Comparison of ENCODE assay signal across 9 cellular contexts in genomic region chr2:219104107-219105050, GRCh38. TPM values are rescaled to one million over a fixed set of nuclear protein-coding genes. Genes with fewer than 3 reads are reported as not detected.
DNase-seq lines count a peak whose midpoint lies in the region; ATAC-seq and TF ChIP-seq lines count a peak whose summit lies in the region.
"Had no signal": no experiment of that assay in that cellular context is flagged by ENCODE, and none has a peak within 500 bp of the region (broad histone marks: within the 10 kb centered on the region; RNA-seq: fewer than 3 reads in every experiment).

No MANE protein-coding gene starts in this region.

- H3K36me3 Mint-ChIP-seq in CD4-positive, alpha-beta memory T cell = peaks cover 0 to 2% of the 10 kb centered on the region in 2 donors
- no peaks in the 10 kb centered on the region for H3K36me3 Mint-ChIP-seq in activated CD8-positive, alpha-beta T cell treated with anti-CD3 and anti-CD28 coated beads, Interleukin-2, amount 10 ng/mL, durations not matched to agents 7 days and 5 days (ENCODE audit: low read depth)

- H3K36me3 ChIP-seq in CD4-positive, alpha-beta memory T cell (ENCODE audit: insufficient read depth, low read length) = no peaks in the 10 kb centered on the region
- H3K36me3 ChIP-seq in iPS DF 6.9 (ENCODE audit: control insufficient read depth, insufficient read depth, low read length) = no peaks in the 10 kb centered on the region
- peaks cover 0 to 4% (median 0%) of the 10 kb centered on the region in 4 donors for H3K36me3 ChIP-seq in transverse colon

- CTCF ChIA-PET in CD4-positive, alpha-beta memory T cell (lab: Charles Lee; ENCODE audit: partially characterized antibody) = interaction anchor here (0.7 to 2.8 kb wide), 12 partner anchors 9 to 252 kb away, joined by 3 to 9 read pairs (median 4); no protein-coding TSS in a partner anchor
- CTCF ChIA-PET in activated CD8-positive, alpha-beta T cell treated with anti-CD3 and anti-CD28 coated beads, Interleukin-2, amount 10 ng/mL, durations not matched to agents 7 days and 5 days (lab: Charles Lee) = interaction anchor here (0.6 to 3.0 kb wide), 36 partner anchors 8 to 426 kb away, joined by 3 to 45 read pairs (median 6); no protein-coding TSS in a partner anchor

- H3K4me3 ChIP-seq in CD4-positive, alpha-beta memory T cell (ENCODE audit: low read length in 2 of 2) = no peak overlapping the region
- H3K4me3 ChIP-seq in iPS DF 6.9 (ENCODE audit: low read length) (no peak overlapping the region), transverse colon (no peak overlapping the region)
- H3K4me3 ChIP-seq: skin epidermis had no signal

- peak in 4 of 5 donors; percentile 9 to 36 (median 20) for DNase-seq in CD4-positive, alpha-beta memory T cell
- DNase-seq in NCI-H146 (lab: John Stamatoyannopoulos, UW) (peak; percentile 26), iPS DF 6.9 (ENCODE audit: low read depth, low spot score) (peak; percentile 47), transverse colon (no peak)
- peak; percentile 29 for DNase-seq in activated CD8-positive, alpha-beta T cell treated with anti-CD3 and anti-CD28 coated beads, Interleukin-2, amount 10 ng/mL, durations not matched to agents 7 days and 5 days

- H3K4me3 Mint-ChIP-seq in CD4-positive, alpha-beta memory T cell = no peak overlapping the region
- H3K4me3 Mint-ChIP-seq in activated CD8-positive, alpha-beta T cell treated with anti-CD3 and anti-CD28 coated beads, Interleukin-2, amount 10 ng/mL, durations not matched to agents 7 days and 5 days = no peak overlapping the region

- POLR2A ChIA-PET in CD4-positive, alpha-beta memory T cell (lab: Charles Lee; ENCODE audit: partially characterized antibody) = no interaction called here
- POLR2A ChIA-PET in activated CD8-positive, alpha-beta T cell treated with anti-CD3 and anti-CD28 coated beads, Interleukin-2, amount 10 ng/mL, durations not matched to agents 7 days and 5 days (lab: Charles Lee) = no interaction called here

- no peak for TF ChIP-seq POLR2A in transverse colon (IDR thresholded peaks at IDR 0.05)

- TF ChIP-seq EP300 in transverse colon (IDR thresholded peaks at IDR 0.05; ENCODE audit: low read depth) = no peak

- in situ Hi-C loops in transverse colon (cut with MboI; ENCODE audit: low pct_ligation_motif_present in 1 of 4, low pct_unique_long_range_greater_than_20kb in 1 of 4, low sequenced_read_pairs in 3 of 4) = no loop called here

- TF ChIP-seq CTCF in transverse colon (IDR thresholded peaks at IDR 0.05) = peak; percentile 66 to 81 (median 72)

- WGBS in iPS DF 6.9 (ENCODE audit: insufficient coverage, insufficient read length) = no CpG with 5 or more reads among the region's 4 CpGs
- WGBS in transverse colon (ENCODE audit: low coverage in 1 of 2), 2 donors = 74 to 88% methylated on average over 2 to 4 of the region's 4 CpGs

- intact Hi-C loops in CD4-positive, alpha-beta memory T cell (cut with micrococcal nuclease) = loop anchor here (1.0 kb wide), 1 partner anchor 46 kb away; no protein-coding TSS in a partner anchor
- intact Hi-C loops in transverse colon (cut with DNase I; ENCODE audit: low total_unique reads) = no loop called here

- H3K9me3 ChIP-seq in CD4-positive, alpha-beta memory T cell (ENCODE audit: control insufficient read depth in 1 of 2, low read length in 2 of 2) = no peaks in the 10 kb centered on the region
- no peaks in the 10 kb centered on the region for H3K9me3 ChIP-seq in iPS DF 6.9 (ENCODE audit: control insufficient read depth, insufficient read depth, low read length)
- no peaks in the 10 kb centered on the region for H3K9me3 ChIP-seq in transverse colon

- peaks cover 10 to 24% (median 13%) of the 10 kb centered on the region in 4 donors for H3K4me1 Mint-ChIP-seq in CD4-positive, alpha-beta memory T cell
- peaks cover 18% of the 10 kb centered on the region for H3K4me1 Mint-ChIP-seq in activated CD8-positive, alpha-beta T cell treated with anti-CD3 and anti-CD28 coated beads, Interleukin-2, amount 10 ng/mL, durations not matched to agents 7 days and 5 days (ENCODE audit: low read depth)

- ATAC-seq in GM18868 (IDR thresholded peaks at IDR 0.05; ENCODE audit: unreplicated experiment) (peak; percentile 76), HG03460 (IDR thresholded peaks at IDR 0.05; ENCODE audit: unreplicated experiment) (no peak), HG03159 (IDR thresholded peaks at IDR 0.05; ENCODE audit: unreplicated experiment) (no peak)
- peak; percentile 58 for ATAC-seq in activated CD8-positive, alpha-beta T cell treated with anti-CD3 and anti-CD28 coated beads, Interleukin-2, amount 10 ng/mL, durations not matched to agents 7 days and 5 days

- no peaks in the 10 kb centered on the region for H3K27me3 Mint-ChIP-seq in CD4-positive, alpha-beta memory T cell
- no peaks in the 10 kb centered on the region for H3K27me3 Mint-ChIP-seq in activated CD8-positive, alpha-beta T cell treated with anti-CD3 and anti-CD28 coated beads, Interleukin-2, amount 10 ng/mL, durations not matched to agents 7 days and 5 days (ENCODE audit: low read depth)

- no peaks in the 10 kb centered on the region for H3K9me3 Mint-ChIP-seq in CD4-positive, alpha-beta memory T cell
- H3K9me3 Mint-ChIP-seq in activated CD8-positive, alpha-beta T cell treated with anti-CD3 and anti-CD28 coated beads, Interleukin-2, amount 10 ng/mL, durations not matched to agents 7 days and 5 days (ENCODE audit: insufficient read depth) = no peaks in the 10 kb centered on the region

- no peak overlapping the region for H3K27ac ChIP-seq in CD4-positive, alpha-beta memory T cell (ENCODE audit: low read depth, low read length)
- H3K27ac ChIP-seq in iPS DF 6.9 (ENCODE audit: low read length) (no peak overlapping the region), transverse colon (no peak overlapping the region)
- H3K27ac ChIP-seq: skin epidermis had no signal

- peak overlapping the region in 1 of 7 donors; percentile 37 for H3K27ac Mint-ChIP-seq in CD4-positive, alpha-beta memory T cell
- H3K27ac Mint-ChIP-seq in activated CD8-positive, alpha-beta T cell treated with anti-CD3 and anti-CD28 coated beads, Interleukin-2, amount 10 ng/mL, durations not matched to agents 7 days and 5 days = no peak overlapping the region

- H3K4me1 ChIP-seq in CD4-positive, alpha-beta memory T cell (ENCODE audit: insufficient read depth, low read length) = peaks cover 4% of the 10 kb centered on the region
- H3K4me1 ChIP-seq in iPS DF 6.9 (ENCODE audit: control insufficient read depth, insufficient read depth, low read length) = no peaks in the 10 kb centered on the region
- H3K4me1 ChIP-seq in transverse colon = peaks cover 0 to 30% (median 23%) of the 10 kb centered on the region in 4 donors

- no peaks in the 10 kb centered on the region for H3K27me3 ChIP-seq in CD4-positive, alpha-beta memory T cell (ENCODE audit: insufficient read depth, low read length)
- H3K27me3 ChIP-seq in iPS DF 6.9 (ENCODE audit: control insufficient read depth, insufficient read depth, low read length) (no peaks in the 10 kb centered on the region), transverse colon (no peaks in the 10 kb centered on the region)

RNA-seq across cellular contexts. Expression of gene IHH, which starts 43.7 kb away (rescaled TPM):
- under 1 TPM in 1 of 2 experiments, not detected in 1; 0.17 TPM for total RNA-seq in CD4-positive, alpha-beta memory T cell
- polyA plus RNA-seq in CD4-positive, alpha-beta memory T cell = not detected
- not detected for total RNA-seq in activated CD8-positive, alpha-beta T cell treated with anti-CD3 and anti-CD28 coated beads, Interleukin-2, amount 10 ng/mL, durations not matched to agents 7 days and 5 days
- total RNA-seq in transverse colon = 10 to 100 TPM; 21.1 to 67.4 (median 65.5) TPM

RNA-seq across cellular contexts. Expression of gene NHEJ1, which starts 56.2 kb away (rescaled TPM):
- total RNA-seq in CD4-positive, alpha-beta memory T cell = 10 to 100 TPM; 14.1 to 15.5 TPM
- polyA plus RNA-seq in CD4-positive, alpha-beta memory T cell = 10 to 100 TPM; 25.5 to 27.5 TPM
- 10 to 100 TPM; 19.1 to 23.1 TPM for total RNA-seq in activated CD8-positive, alpha-beta T cell treated with anti-CD3 and anti-CD28 coated beads, Interleukin-2, amount 10 ng/mL, durations not matched to agents 7 days and 5 days
- total RNA-seq in transverse colon = 10 to 100 TPM; 50.5 to 90.2 (median 65.3) TPM

Comparison
In these comparisons a context has a peak if more than half of its experiments do, and no peak if none do; other contexts are left out.
1. ATAC-seq: peak in GM18868 (single experiment) and activated CD8-positive, alpha-beta T cell treated with anti-CD3 and anti-CD28 coated beads, Interleukin-2, amount 10 ng/mL, durations not matched to agents 7 days and 5 days (single experiment); none in HG03460 (single experiment) and HG03159 (single experiment).
2. RNA of gene IHH, which starts 43.7 kb away (total RNA-seq): 21.1 to 67.4 TPM in transverse colon; 0.17 TPM in CD4-positive, alpha-beta memory T cell and not detected in activated CD8-positive, alpha-beta T cell treated with anti-CD3 and anti-CD28 coated beads, Interleukin-2, amount 10 ng/mL, durations not matched to agents 7 days and 5 days; every median in the first group is over 10 times any median in the second.